ENCODE assay signal across 21 cellular contexts in genomic region chr1:201282216-201282615, GRCh38. TPM values are rescaled to one million over a fixed set of nuclear protein-coding genes. Genes with fewer than 3 reads are reported as not detected.
DNase-seq lines count a peak whose midpoint lies in the region; ATAC-seq and TF ChIP-seq lines count a peak whose summit lies in the region.
"Had no signal": no experiment of that assay in that cellular context is flagged by ENCODE, and none has a peak within 500 bp of the region (broad histone marks: within the 10 kb centered on the region; RNA-seq: fewer than 3 reads in every experiment).

No MANE protein-coding gene starts in this region.

- peaks cover 0 to 8% (median 0%) of the 10 kb centered on the region in 11 experiments; a peak in 1 of 22 replicates for H3K9me3 ChIP-seq in BLaER1 treated with 17β-estradiol and CSF1 and Interleukin-3, amounts not matched to agents 10 nM and 100 nM (replicated peaks in 1 of 11)
- H3K9me3 ChIP-seq in RWPE2 (ENCODE audit: severe bottlenecking) (no peaks in the 10 kb centered on the region), sigmoid colon (no peaks in the 10 kb centered on the region)
- H3K9me3 ChIP-seq: SK-N-SH had no signal

- TF ChIP-seq POLR2A in sigmoid colon (IDR thresholded peaks at IDR 0.05) = no peak
- TF ChIP-seq POLR2A in GM18505 (IDR thresholded peaks at IDR 0.05; ENCODE audit: borderline replicate concordance, extremely low read depth, insufficient read depth, insufficient read length) = no peak

- ATAC-seq in RWPE2 (ENCODE audit: low read depth) (no peak), GM19351 (IDR thresholded peaks at IDR 0.05; ENCODE audit: unreplicated experiment) (no peak), GM18505 (IDR thresholded peaks at IDR 0.05; ENCODE audit: unreplicated experiment) (no peak)

- TF ChIP-seq EP300 in sigmoid colon (IDR thresholded peaks at IDR 0.05) = no peak

- H3K4me2 ChIP-seq in BLaER1 treated with 17β-estradiol and CSF1 and Interleukin-3, amounts not matched to agents 10 nM and 100 nM = peak overlapping the region in 6 of 11 experiments; percentile 71 to 91 (median 76); a peak in 12 of 22 replicates
- H3K4me2 ChIP-seq: SK-N-SH had no signal

- H3K9ac ChIP-seq in BLaER1 treated with 17β-estradiol and CSF1 and Interleukin-3, amounts not matched to agents 10 nM and 100 nM = no peak overlapping the region
- H3K9ac ChIP-seq: SK-N-SH had no signal

- WGBS in sigmoid colon, 2 donors = 84 to 91% methylated on average over 6 of the region's 6 CpGs

- H3K27me3 ChIP-seq in BLaER1 treated with 17β-estradiol and CSF1 and Interleukin-3, amounts not matched to agents 10 nM and 100 nM = peaks cover 0 to 23% (median 17%) of the 10 kb centered on the region in 11 experiments; a peak in 17 of 22 replicates
- H3K27me3 ChIP-seq in RWPE2 (ENCODE audit: insufficient read depth, poor library complexity, severe bottlenecking) (no peaks in the 10 kb centered on the region), sigmoid colon (peaks cover 8 to 56% (median 21%) of the 10 kb centered on the region in 3 donors)

- H3K4me3 ChIP-seq in BLaER1 treated with 17β-estradiol and CSF1 and Interleukin-3, amounts not matched to agents 10 nM and 100 nM = no peak overlapping the region
- H3K4me3 ChIP-seq in RWPE2 (ENCODE audit: severe bottlenecking) (no peak overlapping the region), sigmoid colon (no peak overlapping the region)

- intact Hi-C loops in sigmoid colon (cut with DNase I) = no loop called here

- no peaks in the 10 kb centered on the region for H3K36me3 ChIP-seq in BLaER1 treated with 17β-estradiol and CSF1 and Interleukin-3, amounts not matched to agents 10 nM and 100 nM
- H3K36me3 ChIP-seq in RWPE2 (ENCODE audit: low read depth) (peaks cover 21% of the 10 kb centered on the region), sigmoid colon (no peaks in the 10 kb centered on the region)

- peak overlapping the region; percentile 49 for H3K27ac ChIP-seq in 22Rv1
- H3K27ac ChIP-seq in BLaER1 treated with 17β-estradiol and CSF1 and Interleukin-3, amounts not matched to agents 10 nM and 100 nM = no peak overlapping the region
- peak overlapping the region; percentile 80 for H3K27ac ChIP-seq in RWPE2 (ENCODE audit: poor library complexity, severe bottlenecking)
- H3K27ac ChIP-seq in sigmoid colon = no peak overlapping the region
- H3K27ac ChIP-seq: GM23248 had no signal

- TF ChIP-seq CTCF in 22Rv1 (IDR thresholded peaks at IDR 0.05) (no peak), RWPE2 (IDR thresholded peaks at IDR 0.05; ENCODE audit: poor library complexity, severe bottlenecking) (no peak), sigmoid colon (IDR thresholded peaks at IDR 0.05) (no peak)

- DNase-seq in RWPE2 (ENCODE audit: low spot score) (no peak), sigmoid colon (peak; percentile 12), NCI-H146 (lab: John Stamatoyannopoulos, UW) (no peak)
- DNase-seq: Calu3; CD8-positive, alpha-beta memory T cell; GM23248; H9; HFFc6; Karpas-422; NCI-H187 treated with DMSO at 0.1 percent for 48 hours; NCI-H446 treated with DMSO at 0.1 percent for 48 hours; NCI-H526 treated with DMSO at 0.1 percent for 48 hours; OCI-M1; SHP77 had no signal

- no peaks in the 10 kb centered on the region; a peak in 1 of 22 replicates for H4K20me1 ChIP-seq in BLaER1 treated with 17β-estradiol and CSF1 and Interleukin-3, amounts not matched to agents 10 nM and 100 nM

- H3K4me1 ChIP-seq in BLaER1 treated with 17β-estradiol and CSF1 and Interleukin-3, amounts not matched to agents 10 nM and 100 nM = peaks cover 9 to 45% (median 34%) of the 10 kb centered on the region in 10 experiments; a peak in 19 of 20 replicates
- H3K4me1 ChIP-seq in RWPE2 (ENCODE audit: insufficient read depth, poor library complexity, severe bottlenecking) = peaks cover 23% of the 10 kb centered on the region
- peaks cover 0 to 12% (median 10%) of the 10 kb centered on the region in 4 donors for H3K4me1 ChIP-seq in sigmoid colon

RNA-seq across cellular contexts. Expression of gene PKP1, which starts 1.1 kb away (rescaled TPM):
- under 1 TPM in 2 of 4 donors, not detected in 2; under 0.01 to 0.16 TPM for total RNA-seq in sigmoid colon
- polyA plus RNA-seq in sigmoid colon = under 1 TPM; under 0.01 to 0.60 (median 0.48) TPM
- total RNA-seq: CD8-positive, alpha-beta memory T cell; HFFc6; RPMI7951; T-helper 2 cell treated with Interferon-gamma antibody and Interleukin-4, amounts not matched to agents 100 ng/mL and 5 ng/mL, for 36 hours had no signal
- polyA plus RNA-seq: CD8-positive, alpha-beta memory T cell; SK-N-SH had no signal

Comparison
In these comparisons a context has a peak if more than half of its experiments do, and no peak if none do; other contexts are left out.
1. H3K27ac ChIP-seq: peak in 22Rv1 (single experiment) and RWPE2 (single experiment); none in BLaER1 treated with 17β-estradiol and CSF1 and Interleukin-3, amounts not matched to agents 10 nM and 100 nM (0 of 11) and sigmoid colon (0 of 4).